Comparison of ENCODE assay signal across 1 cellular context in genomic region chr1:38908821-38909220, GRCh38.
TF ChIP-seq lines count a peak whose summit lies in the region.

No MANE protein-coding gene starts in this region.

TF ChIP-seq in GM23338, 12 proteins besides CTCF, POLR2A, EP300 and RAD21 (continued from another document):
- TF ChIP-seq ZNF462 (CRISPR knock-in tag; IDR thresholded peaks at IDR 0.05) (no peak), ETS1 (IDR thresholded peaks at IDR 0.05) (no peak), NANOG (IDR thresholded peaks at IDR 0.05; ENCODE audit: borderline replicate concordance) (no peak)
